In genomic region chr20:19757487-19757972, GRCh38 we compare ENCODE assay signal across 8 cellular contexts.
DNase-seq lines count a peak whose midpoint lies in the region; ATAC-seq and TF ChIP-seq lines count a peak whose summit lies in the region.

No MANE protein-coding gene starts in this region.

- H3K4me3 ChIP-seq in coronary artery, result peak overlapping the region; percentile 79

- no peak for TF ChIP-seq CTCF in coronary artery (IDR thresholded peaks at IDR 0.05)

- peak overlapping the region; percentile 70 for H3K27ac Mint-ChIP-seq in stimulated activated naive B cell treated with anti-CD40 and anti-IgM and Interleukin-4, amounts not matched to agents 10 μg/mL and 1 μg/mL and 100 μg/mL, for 72 hours

- peaks cover 0 to 7% of the 10 kb centered on the region in 2 donors for H3K36me3 Mint-ChIP-seq in stimulated activated naive B cell treated with anti-CD40 and anti-IgM and Interleukin-4, amounts not matched to agents 10 μg/mL and 1 μg/mL and 100 μg/mL, for 72 hours

- H3K4me1 Mint-ChIP-seq in stimulated activated naive B cell treated with anti-CD40 and anti-IgM and Interleukin-4, amounts not matched to agents 10 μg/mL and 1 μg/mL and 100 μg/mL, for 72 hours, result peaks cover 21 to 43% of the 10 kb centered on the region in 2 donors

- no peaks in the 10 kb centered on the region for H3K9me3 Mint-ChIP-seq in stimulated activated naive B cell treated with anti-CD40 and anti-IgM and Interleukin-4, amounts not matched to agents 10 μg/mL and 1 μg/mL and 100 μg/mL, for 72 hours

- H3K27ac ChIP-seq in coronary artery (peak overlapping the region; percentile 92 to 97), layer of hippocampus (ENCODE audit: low read depth, low read length) (peak overlapping the region; percentile 88)

- no peaks in the 10 kb centered on the region for H3K27me3 ChIP-seq in layer of hippocampus (ENCODE audit: control insufficient read depth, insufficient read depth, low read length)

- H3K27me3 Mint-ChIP-seq in stimulated activated naive B cell treated with anti-CD40 and anti-IgM and Interleukin-4, amounts not matched to agents 10 μg/mL and 1 μg/mL and 100 μg/mL, for 72 hours, result peaks cover 47 to 58% of the 10 kb centered on the region in 2 donors

- DNase-seq in EH (ENCODE audit: low read depth) (peak; percentile 81), NCI-H2227 treated with DMSO at 0.1 percent for 48 hours (lab: John Stamatoyannopoulos, UW) (peak; percentile 50), coronary artery (ENCODE audit: low spot score) (peak; percentile 92), NCI-H187 (lab: John Stamatoyannopoulos, UW) (no peak)
- DNase-seq in stimulated activated naive B cell treated with anti-CD40 and anti-IgM and Interleukin-4, amounts not matched to agents 10 μg/mL and 1 μg/mL and 100 μg/mL, for 72 hours, result no peak

- peak overlapping the region; percentile 90 to 91 for H3K4me3 Mint-ChIP-seq in stimulated activated naive B cell treated with anti-CD40 and anti-IgM and Interleukin-4, amounts not matched to agents 10 μg/mL and 1 μg/mL and 100 μg/mL, for 72 hours

- peak; percentile 31 to 32 for ATAC-seq in stimulated activated naive B cell treated with anti-CD40 and anti-IgM and Interleukin-4, amounts not matched to agents 10 μg/mL and 1 μg/mL and 100 μg/mL, for 72 hours (replicated peaks)
- ATAC-seq in GM21367 (IDR thresholded peaks at IDR 0.05; ENCODE audit: unreplicated experiment) (no peak), HG02763 (IDR thresholded peaks at IDR 0.05; ENCODE audit: unreplicated experiment) (no peak)

Comparison
In these comparisons a context has a peak if more than half of its experiments do, and no peak if none do; other contexts are left out.
1. DNase-seq: peak in EH (single experiment), NCI-H2227 treated with DMSO at 0.1 percent for 48 hours (single experiment) and coronary artery (single experiment); none in stimulated activated naive B cell treated with anti-CD40 and anti-IgM and Interleukin-4, amounts not matched to agents 10 μg/mL and 1 μg/mL and 100 μg/mL, for 72 hours (single experiment) and NCI-H187 (0 of 2).
2. ATAC-seq: peak in stimulated activated naive B cell treated with anti-CD40 and anti-IgM and Interleukin-4, amounts not matched to agents 10 μg/mL and 1 μg/mL and 100 μg/mL, for 72 hours (2 of 2); none in GM21367 (single experiment) and HG02763 (single experiment).